ENCODE assay signal across 8 cellular contexts in the genomic region with DNA sequence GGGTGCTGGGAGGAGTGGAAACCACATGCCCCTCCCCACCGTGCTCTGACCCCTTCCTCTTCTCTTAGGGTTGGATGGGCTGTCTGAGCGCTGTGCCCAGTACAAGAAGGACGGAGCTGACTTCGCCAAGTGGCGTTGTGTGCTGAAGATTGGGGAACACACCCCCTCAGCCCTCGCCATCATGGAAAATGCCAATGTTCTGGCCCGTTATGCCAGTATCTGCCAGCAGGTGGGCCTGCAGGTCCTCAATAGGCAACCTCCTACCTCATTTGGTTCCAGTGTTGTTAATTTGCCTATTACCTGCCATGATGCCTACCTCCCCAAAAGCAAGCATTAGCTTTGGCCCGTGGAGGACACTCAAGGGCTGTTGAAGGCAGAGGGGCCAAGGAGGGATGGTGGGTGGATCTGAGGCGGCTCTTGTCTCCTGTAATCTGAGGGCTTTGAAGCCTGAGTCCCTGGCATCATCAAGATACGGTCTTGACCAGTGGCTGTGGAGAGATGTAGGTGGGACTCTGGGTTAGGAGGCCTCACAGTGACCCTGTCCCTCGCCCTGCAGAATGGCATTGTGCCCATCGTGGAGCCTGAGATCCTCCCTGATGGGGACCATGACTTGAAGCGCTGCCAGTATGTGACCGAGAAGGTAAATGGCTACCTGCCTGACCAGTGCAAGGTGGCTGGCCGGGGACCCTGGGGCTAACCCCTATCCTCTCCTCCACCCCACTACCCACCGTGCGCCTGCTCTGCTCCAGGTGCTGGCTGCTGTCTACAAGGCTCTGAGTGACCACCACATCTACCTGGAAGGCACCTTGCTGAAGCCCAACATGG. TPM values are rescaled to one million over a fixed set of nuclear protein-coding genes. Genes with fewer than 3 reads are reported as not detected.
DNase-seq lines count a peak whose midpoint lies in the region; FAIRE-seq and TF ChIP-seq lines count a peak whose summit lies in the region.

No MANE protein-coding gene starts in this region.

- peaks cover 24 to 42% of the 10 kb centered on the region in 2 experiments for H3K36me3 ChIP-seq in endothelial cell of umbilical vein (ENCODE audit: control insufficient read depth in 2 of 2, extremely low read depth in 1 of 2, insufficient read depth in 2 of 2, low read length in 2 of 2)

- peak; percentile 78 for FAIRE-seq in endothelial cell of umbilical vein (lab: Jason Lieb, UNC)

- no TSS peak for BruUV-seq in endothelial cell of umbilical vein (replicated peaks; lab: Mats Ljungman, UMichigan)

- H3K36me3 Mint-ChIP-seq in activated CD4-positive, alpha-beta memory T cell treated with anti-CD3 and anti-CD28 coated beads for 36 hours, result peaks cover 72% of the 10 kb centered on the region

- TF ChIP-seq CTCF in endothelial cell of umbilical vein (IDR thresholded peaks at IDR 0.05; ENCODE audit: extremely low read depth in 1 of 2, insufficient read depth in 1 of 2, low read depth in 1 of 2, low read length in 2 of 2), result peak; percentile 55 to 67

- peaks cover 21% of the 10 kb centered on the region for H3K4me1 ChIP-seq in endothelial cell of umbilical vein (ENCODE audit: control insufficient read depth, extremely low read depth, insufficient read depth, low read length)

- no peak overlapping the region for H3K27ac ChIP-seq in endothelial cell of umbilical vein (ENCODE audit: insufficient read depth, low read depth, low read length)

- POLR2A ChIA-PET in activated CD4-positive, alpha-beta memory T cell treated with anti-CD3 and anti-CD28 coated beads for 36 hours (lab: Charles Lee), result no interaction called here
- POLR2A ChIA-PET in endothelial cell of umbilical vein (lab: Charles Lee), result no interaction called here

- H3K9me3 Mint-ChIP-seq in activated CD4-positive, alpha-beta memory T cell treated with anti-CD3 and anti-CD28 coated beads for 36 hours, result no peaks in the 10 kb centered on the region

- peaks cover 34% of the 10 kb centered on the region for H3K4me1 Mint-ChIP-seq in activated CD4-positive, alpha-beta memory T cell treated with anti-CD3 and anti-CD28 coated beads for 36 hours (ENCODE audit: low read depth)

- H2AFZ ChIP-seq in endothelial cell of umbilical vein (ENCODE audit: low read depth, low read length), result no peak overlapping the region

- H3K9me3 ChIP-seq in endothelial cell of umbilical vein (replicated peaks; ENCODE audit: control insufficient read depth, insufficient read depth, low read length), result no peaks in the 10 kb centered on the region

- peak overlapping the region; percentile 67 for H3K27ac Mint-ChIP-seq in activated CD4-positive, alpha-beta memory T cell treated with anti-CD3 and anti-CD28 coated beads for 36 hours

- no peaks in the 10 kb centered on the region for H4K20me1 ChIP-seq in endothelial cell of umbilical vein (replicated peaks; ENCODE audit: control insufficient read depth, extremely low read depth, insufficient read depth, low read length)

- peak; percentile 17 for TF ChIP-seq POLR2A in endothelial cell of umbilical vein (IDR thresholded peaks at IDR 0.05; ENCODE audit: low read depth, low read length)

- H3K79me2 ChIP-seq in endothelial cell of umbilical vein (ENCODE audit: control insufficient read depth, insufficient read depth, low read length), result peaks cover 46% of the 10 kb centered on the region

- H3K4me3 ChIP-seq in endothelial cell of umbilical vein (replicated peaks in 1 of 3; ENCODE audit: insufficient read depth in 1 of 3, low read depth in 1 of 3, low read length in 3 of 3), result no peak overlapping the region

- H3K4me2 ChIP-seq in endothelial cell of umbilical vein (ENCODE audit: insufficient read depth, low read length), result no peak overlapping the region

- peak overlapping the region; percentile 16 for H3K4me3 Mint-ChIP-seq in activated CD4-positive, alpha-beta memory T cell treated with anti-CD3 and anti-CD28 coated beads for 36 hours

- DNase-seq in stimulated activated CD4-positive, alpha-beta T cell treated with anti-CD3 and anti-CD28 coated beads, Interleukin-12 subunit alpha, Interleukin-12 subunit beta, amount 100 ng/mL, for 4 hours, result peak; percentile 46
- DNase-seq in stimulated activated CD4-positive, alpha-beta T cell treated with anti-CD3 and anti-CD28 coated beads, Interleukin-2, amount 100 ng/mL, for 48 hours, result no peak
- peak; percentile 68 for DNase-seq in activated CD4-positive, alpha-beta memory T cell treated with anti-CD3 and anti-CD28 coated beads for 36 hours
- peak; percentile 46 for DNase-seq in endothelial cell of umbilical vein (ENCODE audit: low read depth, low spot score)
- peak; percentile 30 to 51 (median 40) for DNase-seq in stimulated activated CD4-positive, alpha-beta T cell treated with anti-CD3 and anti-CD28 coated beads, Interleukin-12 subunit alpha, Interleukin-12 subunit beta, amount 100 ng/mL, for 48 hours (ENCODE audit: low read depth in 2 of 3, low spot score in 1 of 3)
- no peak for DNase-seq in globus pallidus (ENCODE audit: low spot score)
- DNase-seq in hypothalamus (lab: John Stamatoyannopoulos, UW), result no peak
- DNase-seq in NCI-H2107 (lab: John Stamatoyannopoulos, UW), result no peak

- no peaks in the 10 kb centered on the region for H3K27me3 Mint-ChIP-seq in activated CD4-positive, alpha-beta memory T cell treated with anti-CD3 and anti-CD28 coated beads for 36 hours

- H3K9ac ChIP-seq in endothelial cell of umbilical vein (replicated peaks; ENCODE audit: extremely low read depth, insufficient read depth, low read length), result no peak overlapping the region

- intact Hi-C loops in activated CD4-positive, alpha-beta memory T cell treated with anti-CD3 and anti-CD28 coated beads for 36 hours (cut with micrococcal nuclease), result loop anchor here (5.0 to 10.0 kb wide), 2 partner anchors 262 to 586 kb away; partner anchors contain the start of genes FBRS, MAZ and PRR14
- intact Hi-C loops in endothelial cell of umbilical vein (cut with micrococcal nuclease), result no loop called here

- H3K9me1 ChIP-seq in endothelial cell of umbilical vein (replicated peaks; ENCODE audit: control insufficient read depth, extremely low read depth, insufficient read depth, low read length), result no peaks in the 10 kb centered on the region

- dilution Hi-C loops in endothelial cell of umbilical vein (cut with MboI; ENCODE audit: extremely low pct_ligation_motif_present, low sequenced_read_pairs), result no loop called here

- no peaks in the 10 kb centered on the region for H3K27me3 ChIP-seq in endothelial cell of umbilical vein (ENCODE audit: control insufficient read depth in 2 of 2, insufficient read depth in 2 of 2, low read length in 2 of 2)

- CTCF ChIA-PET in activated CD4-positive, alpha-beta memory T cell treated with anti-CD3 and anti-CD28 coated beads for 36 hours (lab: Charles Lee), result interaction anchor here (3.5 to 4.4 kb wide), 2 partner anchors 23 to 24 kb away, joined by 15 to 43 read pairs; partner anchors contain the start of gene TBX6
- CTCF ChIA-PET in endothelial cell of umbilical vein (lab: Charles Lee), result interaction anchor here (1.6 to 1.8 kb wide), 2 partner anchors 14 to 23 kb away, joined by 5 to 9 read pairs; partner anchors contain the start of gene TBX6

RNA-seq across cellular contexts. Expression of gene ALDOA, which starts 3.4 kb away (rescaled TPM):
- total RNA-seq in activated CD4-positive, alpha-beta memory T cell treated with anti-CD3 and anti-CD28 coated beads for 36 hours, result 1,000 to 10,000 TPM; 1,724 to 1,734 TPM
- total RNA-seq in endothelial cell of umbilical vein, result 1,029 and 1,114 TPM in 2 replicates
- 871 and 972 TPM in 2 replicates for polyA plus RNA-seq in endothelial cell of umbilical vein
- 870 and 886 TPM in 2 replicates for polyA plus RNA-seq in endothelial cell of umbilical vein (2011; cell fraction: cytosol; rRNA removed)
- 402 and 418 TPM in 2 replicates for polyA plus RNA-seq in endothelial cell of umbilical vein (2011; cell fraction: nucleus; rRNA removed)
- polyA plus RNA-seq in endothelial cell of umbilical vein (2012), result 1,061 and 1,110 TPM in 2 replicates
- polyA minus RNA-seq in endothelial cell of umbilical vein, result 655 and 717 TPM in 2 replicates
- 1,084 TPM for polyA minus RNA-seq in endothelial cell of umbilical vein (2011; cell fraction: cytosol; rRNA and poly(A)+ RNA removed)
- polyA minus RNA-seq in endothelial cell of umbilical vein (2011; cell fraction: nucleus; rRNA and poly(A)+ RNA removed), result 126 and 162 TPM in 2 replicates

RNA-seq across cellular contexts. Expression of gene PPP4C, which starts 6.8 kb away (rescaled TPM):
- 100 to 1,000 TPM; 121 to 133 TPM for total RNA-seq in activated CD4-positive, alpha-beta memory T cell treated with anti-CD3 and anti-CD28 coated beads for 36 hours
- total RNA-seq in endothelial cell of umbilical vein, result 159 and 167 TPM in 2 replicates
- polyA plus RNA-seq in endothelial cell of umbilical vein, result 327 and 378 TPM in 2 replicates
- 216 and 234 TPM in 2 replicates for polyA plus RNA-seq in endothelial cell of umbilical vein (2011; cell fraction: cytosol; rRNA removed)
- polyA plus RNA-seq in endothelial cell of umbilical vein (2011; cell fraction: nucleus; rRNA removed), result 169 and 186 TPM in 2 replicates
- polyA plus RNA-seq in endothelial cell of umbilical vein (2012), result 153 and 194 TPM in 2 replicates
- polyA minus RNA-seq in endothelial cell of umbilical vein, result 356 and 398 TPM in 2 replicates
- 130 TPM for polyA minus RNA-seq in endothelial cell of umbilical vein (2011; cell fraction: cytosol; rRNA and poly(A)+ RNA removed)
- polyA minus RNA-seq in endothelial cell of umbilical vein (2011; cell fraction: nucleus; rRNA and poly(A)+ RNA removed), result 42.2 and 48.6 TPM in 2 replicates

RNA-seq across cellular contexts. Expression of gene TBX6, which starts 22.8 kb away (rescaled TPM):
- 1 to 10 TPM; 2.3 to 2.9 TPM for total RNA-seq in activated CD4-positive, alpha-beta memory T cell treated with anti-CD3 and anti-CD28 coated beads for 36 hours
- total RNA-seq in endothelial cell of umbilical vein, result 0.42 and 0.60 TPM in 2 replicates
- 0.30 and 0.40 TPM in 2 replicates for polyA plus RNA-seq in endothelial cell of umbilical vein
- 0.05 and 0.13 TPM in 2 replicates for polyA plus RNA-seq in endothelial cell of umbilical vein (2011; cell fraction: cytosol; rRNA removed)
- 0.41 and 0.42 TPM in 2 replicates for polyA plus RNA-seq in endothelial cell of umbilical vein (2011; cell fraction: nucleus; rRNA removed)
- polyA plus RNA-seq in endothelial cell of umbilical vein (2012), result 0.16 and 0.23 TPM in 2 replicates
- not detected in 2 replicates for polyA minus RNA-seq in endothelial cell of umbilical vein
- not detected for polyA minus RNA-seq in endothelial cell of umbilical vein (2011; cell fraction: cytosol; rRNA and poly(A)+ RNA removed)
- 0.43 TPM in 1 of 2 replicates, not detected in the other for polyA minus RNA-seq in endothelial cell of umbilical vein (2011; cell fraction: nucleus; rRNA and poly(A)+ RNA removed)

RNA-seq across cellular contexts. Expression of gene YPEL3, which starts 27.1 kb away (rescaled TPM):
- total RNA-seq in activated CD4-positive, alpha-beta memory T cell treated with anti-CD3 and anti-CD28 coated beads for 36 hours, result 10 to 100 TPM; 32.5 to 36.9 TPM
- 46.1 and 47.6 TPM in 2 replicates for total RNA-seq in endothelial cell of umbilical vein
- 78.0 and 89.7 TPM in 2 replicates for polyA plus RNA-seq in endothelial cell of umbilical vein
- 30.1 and 53.8 TPM in 2 replicates for polyA plus RNA-seq in endothelial cell of umbilical vein (2011; cell fraction: cytosol; rRNA removed)
- 93.4 and 101 TPM in 2 replicates for polyA plus RNA-seq in endothelial cell of umbilical vein (2011; cell fraction: nucleus; rRNA removed)
- polyA plus RNA-seq in endothelial cell of umbilical vein (2012), result 35.4 and 56.5 TPM in 2 replicates
- polyA minus RNA-seq in endothelial cell of umbilical vein, result 12.8 and 24.7 TPM in 2 replicates
- 6.1 TPM for polyA minus RNA-seq in endothelial cell of umbilical vein (2011; cell fraction: cytosol; rRNA and poly(A)+ RNA removed)
- 20.3 and 35.9 TPM in 2 replicates for polyA minus RNA-seq in endothelial cell of umbilical vein (2011; cell fraction: nucleus; rRNA and poly(A)+ RNA removed)

RNA-seq across cellular contexts. Expression of gene TLCD3B, which starts 37.9 kb away (rescaled TPM):
- 1 to 10 TPM; 5.0 TPM for total RNA-seq in activated CD4-positive, alpha-beta memory T cell treated with anti-CD3 and anti-CD28 coated beads for 36 hours
- 0.86 and 0.99 TPM in 2 replicates for total RNA-seq in endothelial cell of umbilical vein
- 0.37 and 0.59 TPM in 2 replicates for polyA plus RNA-seq in endothelial cell of umbilical vein
- polyA plus RNA-seq in endothelial cell of umbilical vein (2011; cell fraction: cytosol; rRNA removed), result 0.08 and 0.25 TPM in 2 replicates
- polyA plus RNA-seq in endothelial cell of umbilical vein (2011; cell fraction: nucleus; rRNA removed), result 1.4 and 1.7 TPM in 2 replicates
- 0.36 and 0.48 TPM in 2 replicates for polyA plus RNA-seq in endothelial cell of umbilical vein (2012)
- polyA minus RNA-seq in endothelial cell of umbilical vein, result 0.76 TPM in 1 of 2 replicates, not detected in the other
- not detected for polyA minus RNA-seq in endothelial cell of umbilical vein (2011; cell fraction: cytosol; rRNA and poly(A)+ RNA removed)
- 0.43 TPM in 1 of 2 replicates, not detected in the other for polyA minus RNA-seq in endothelial cell of umbilical vein (2011; cell fraction: nucleus; rRNA and poly(A)+ RNA removed)

Comparison
In these comparisons a context has a peak if more than half of its experiments do, and no peak if none do; other contexts are left out.
1. DNase-seq: peak in stimulated activated CD4-positive, alpha-beta T cell treated with anti-CD3 and anti-CD28 coated beads, Interleukin-12 subunit alpha, Interleukin-12 subunit beta, amount 100 ng/mL, for 4 hours (single experiment), activated CD4-positive, alpha-beta memory T cell treated with anti-CD3 and anti-CD28 coated beads for 36 hours (single experiment), endothelial cell of umbilical vein (single experiment) and stimulated activated CD4-positive, alpha-beta T cell treated with anti-CD3 and anti-CD28 coated beads, Interleukin-12 subunit alpha, Interleukin-12 subunit beta, amount 100 ng/mL, for 48 hours (3 of 3); none in stimulated activated CD4-positive, alpha-beta T cell treated with anti-CD3 and anti-CD28 coated beads, Interleukin-2, amount 100 ng/mL, for 48 hours (0 of 2), globus pallidus (single experiment), hypothalamus (0 of 51) and NCI-H2107 (single experiment).